19 cellular contexts compared by ENCODE assay signal in genomic region chr14:49881296-49882006, GRCh38.
"Had no signal": no experiment of that assay in that cellular context is flagged by ENCODE, and none has a peak within 500 bp of the region (broad histone marks: within the 10 kb centered on the region; RNA-seq: fewer than 3 reads in every experiment).

No MANE protein-coding gene starts in this region.

- H3K4me1 ChIP-seq: breast epithelium, parathyroid adenoma had no signal

- H3K79me2 ChIP-seq: hepatocyte, parathyroid adenoma had no signal

- H3K9me3 ChIP-seq: ascending aorta, breast epithelium, neutrophil, transverse colon, vagina had no signal

- H3K36me3 ChIP-seq: ascending aorta, breast epithelium, neutrophil, transverse colon, vagina had no signal

- H3K36me3 Mint-ChIP-seq: activated naive CD8-positive, alpha-beta T cell treated with anti-CD3 and anti-CD28 coated beads, Interleukin-2, amount 10 ng/mL, durations not matched to agents 7 days and 5 days; naive B cell had no signal

- H3K4me3 Mint-ChIP-seq: activated naive CD8-positive, alpha-beta T cell treated with anti-CD3 and anti-CD28 coated beads, Interleukin-2, amount 10 ng/mL, durations not matched to agents 7 days and 5 days; naive B cell had no signal

- H2AFZ ChIP-seq: hepatocyte had no signal

- H3K4me3 ChIP-seq: ascending aorta, breast epithelium, dorsolateral prefrontal cortex, hepatocyte, transverse colon, vagina had no signal

- H3K9ac ChIP-seq: parathyroid adenoma had no signal

- H3K9me3 Mint-ChIP-seq: activated naive CD8-positive, alpha-beta T cell treated with anti-CD3 and anti-CD28 coated beads, Interleukin-2, amount 10 ng/mL, durations not matched to agents 7 days and 5 days; activated T-cell treated with anti-CD3 and anti-CD28 coated beads, Interleukin-2, amount 50 U/mL, for 72 hours; naive B cell had no signal

- H3K27ac Mint-ChIP-seq: activated naive CD8-positive, alpha-beta T cell treated with anti-CD3 and anti-CD28 coated beads, Interleukin-2, amount 10 ng/mL, durations not matched to agents 7 days and 5 days had no signal

- H3K27me3 Mint-ChIP-seq: activated naive CD8-positive, alpha-beta T cell treated with anti-CD3 and anti-CD28 coated beads, Interleukin-2, amount 10 ng/mL, durations not matched to agents 7 days and 5 days; naive B cell had no signal

- ATAC-seq: activated T-cell treated with anti-CD3 and anti-CD28 coated beads, Interleukin-2, amount 50 U/mL, for 72 hours; left lobe of liver had no signal

- H3K27me3 ChIP-seq: ascending aorta, breast epithelium, dorsolateral prefrontal cortex, hepatocyte, neutrophil, transverse colon, vagina had no signal

- H3K27ac ChIP-seq: ascending aorta, breast epithelium, dorsolateral prefrontal cortex, neutrophil, parathyroid adenoma, vagina had no signal

- DNase-seq: activated CD4-positive, alpha-beta T cell treated with anti-CD3 and anti-CD28 coated beads, Interleukin-2, amount 50 U/mL, for 4 hours; activated CD4-positive, CD25-positive, alpha-beta regulatory T cell treated with anti-CD3 and anti-CD28 coated beads, Interleukin-2, amount 50 U/mL, for 72 hours; activated naive CD8-positive, alpha-beta T cell treated with anti-CD3 and anti-CD28 coated beads, Interleukin-2, amount 10 ng/mL, durations not matched to agents 7 days and 5 days; activated T-cell treated with anti-CD3 and anti-CD28 coated beads, Interleukin-2, amount 50 U/mL, for 72 hours; dorsolateral prefrontal cortex; naive B cell; stimulated activated CD4-positive, alpha-beta T cell treated with anti-CD3 and anti-CD28 coated beads, Interleukin-4, amount 100 ng/mL, for 1 hour; stimulated activated naive CD4-positive, alpha-beta T cell treated with Interleukin-2 at 50 U/mL for 16 hours; substantia nigra; T-helper 1 cell; T1000; transverse colon had no signal

- H3K4me2 ChIP-seq: hepatocyte had no signal
